In genomic region chr5:67537439-67538342, GRCh38 we compare ENCODE assay signal across 13 cellular contexts.
A peak's percentile ranks its signal among the peaks of the same experiment; 100 is the strongest.
DNase-seq lines count a peak whose midpoint lies in the region; ATAC-seq and TF ChIP-seq lines count a peak whose summit lies in the region.
"Had no signal": no experiment of that assay in that cellular context is flagged by ENCODE, and none has a peak within 500 bp of the region (broad histone marks: within the 10 kb centered on the region; RNA-seq: fewer than 3 reads in every experiment).

No MANE protein-coding gene starts in this region.

- TF ChIP-seq POLR2A in transverse colon (IDR thresholded peaks at IDR 0.05): no peak

- no peaks in the 10 kb centered on the region for H3K79me1 ChIP-seq in mesenchymal stem cell (replicated peaks; ENCODE audit: low read length, poor library complexity, severe bottlenecking)

- peaks cover 2% of the 10 kb centered on the region for H3K4me1 Mint-ChIP-seq in activated CD4-positive, alpha-beta T cell treated with anti-CD3 and anti-CD28 coated beads for 36 hours
- no peaks in the 10 kb centered on the region for H3K4me1 Mint-ChIP-seq in central memory CD8-positive, alpha-beta T cell

- H3K27ac ChIP-seq in mesenchymal stem cell (ENCODE audit: low read length, poor library complexity, severe bottlenecking) (no peak overlapping the region), transverse colon (peak overlapping the region; percentile 63 to 84 (median 70))
- H3K27ac ChIP-seq: A549, colonic mucosa had no signal

- DNase-seq in activated CD4-positive, alpha-beta T cell treated with anti-CD3 and anti-CD28 coated beads for 36 hours: no peak
- no peak for DNase-seq in activated CD4-positive, alpha-beta T cell treated with anti-CD3 and anti-CD28 coated beads for 1 hour
- no peak for DNase-seq in central memory CD8-positive, alpha-beta T cell (ENCODE audit: low spot score in 2 of 2)
- DNase-seq in mesenchymal stem cell: peak; percentile 32
- no peak for DNase-seq in transverse colon
- DNase-seq in DMS 273 treated with DMSO at 0.1 percent for 48 hours (lab: John Stamatoyannopoulos, UW): no peak
- no peak for DNase-seq in HK-2 (ENCODE audit: unreplicated experiment)
- DNase-seq: colonic mucosa, NCI-H2081, trophoblast cell had no signal

- no peak overlapping the region for H3K4me2 ChIP-seq in mesenchymal stem cell (ENCODE audit: low read length, poor library complexity, severe bottlenecking)
- H3K4me2 ChIP-seq: A549 had no signal

- peak overlapping the region in 1 of 2 experiments; percentile 21 for H3K18ac ChIP-seq in mesenchymal stem cell (ENCODE audit: low read depth in 1 of 2, low read length in 2 of 2)

- H3K14ac ChIP-seq in mesenchymal stem cell (ENCODE audit: low read length in 2 of 2): no peak overlapping the region

- H2BK120ac ChIP-seq in mesenchymal stem cell (ENCODE audit: low read depth, low read length): no peak overlapping the region

- H3K36me3 ChIP-seq in mesenchymal stem cell (ENCODE audit: control insufficient read depth in 1 of 2, insufficient read depth in 2 of 2, low read depth in 1 of 2, low read length in 2 of 2) (no peaks in the 10 kb centered on the region), transverse colon (no peaks in the 10 kb centered on the region)
- H3K36me3 ChIP-seq: colonic mucosa had no signal

- no peak overlapping the region for H3K4me3 Mint-ChIP-seq in activated CD4-positive, alpha-beta T cell treated with anti-CD3 and anti-CD28 coated beads for 36 hours
- no peak overlapping the region for H3K4me3 Mint-ChIP-seq in central memory CD8-positive, alpha-beta T cell

- H4K8ac ChIP-seq in mesenchymal stem cell (ENCODE audit: low read length): peak overlapping the region; percentile 55

- no peak overlapping the region for H3K4ac ChIP-seq in mesenchymal stem cell (ENCODE audit: low read depth in 1 of 2, low read length in 2 of 2)

- H3K36me3 Mint-ChIP-seq in activated CD4-positive, alpha-beta T cell treated with anti-CD3 and anti-CD28 coated beads for 36 hours (ENCODE audit: low read depth): no peaks in the 10 kb centered on the region
- no peaks in the 10 kb centered on the region for H3K36me3 Mint-ChIP-seq in central memory CD8-positive, alpha-beta T cell (ENCODE audit: insufficient read depth)

- no peak overlapping the region for H3K27ac Mint-ChIP-seq in activated CD4-positive, alpha-beta T cell treated with anti-CD3 and anti-CD28 coated beads for 36 hours
- H3K27ac Mint-ChIP-seq in central memory CD8-positive, alpha-beta T cell (ENCODE audit: low read depth): no peak overlapping the region

- no peak overlapping the region for H3K23ac ChIP-seq in mesenchymal stem cell (ENCODE audit: low read length in 2 of 2)

- no peak overlapping the region for H4K91ac ChIP-seq in mesenchymal stem cell (ENCODE audit: low read length)

- H2BK12ac ChIP-seq in mesenchymal stem cell (ENCODE audit: low read length in 2 of 2): peak overlapping the region in 1 of 2 experiments; percentile 23

- H2AFZ ChIP-seq in mesenchymal stem cell (ENCODE audit: low read depth, low read length): no peak overlapping the region

- no peak overlapping the region for H2BK15ac ChIP-seq in mesenchymal stem cell (ENCODE audit: low read depth, poor library complexity, severe bottlenecking)

- H3K27me3 ChIP-seq in mesenchymal stem cell (ENCODE audit: control insufficient read depth in 1 of 2, insufficient read depth in 1 of 2, low read length in 2 of 2) (no peaks in the 10 kb centered on the region), transverse colon (no peaks in the 10 kb centered on the region)
- H3K27me3 ChIP-seq: colonic mucosa had no signal

- H3K9me3 ChIP-seq in mesenchymal stem cell (ENCODE audit: control insufficient read depth, low read length) (no peaks in the 10 kb centered on the region), transverse colon (no peaks in the 10 kb centered on the region)
- H3K9me3 ChIP-seq: A549, colonic mucosa had no signal

- peak overlapping the region in 1 of 2 experiments; percentile 67 for H3K4me3 ChIP-seq in mesenchymal stem cell (ENCODE audit: insufficient read depth in 1 of 2, low read depth in 1 of 2, low read length in 2 of 2)
- peak overlapping the region in 1 of 4 donors; percentile 23 for H3K4me3 ChIP-seq in transverse colon
- H3K4me3 ChIP-seq: A549, colonic mucosa, GM12878 had no signal

- POLR2A ChIA-PET in activated CD4-positive, alpha-beta T cell treated with anti-CD3 and anti-CD28 coated beads for 36 hours (lab: Charles Lee): no interaction called here

- intact Hi-C loops in activated CD4-positive, alpha-beta T cell treated with anti-CD3 and anti-CD28 coated beads for 36 hours (cut with DNase I, micrococcal nuclease): no loop called here
- intact Hi-C loops in transverse colon (cut with DNase I; ENCODE audit: low total_unique reads): no loop called here

- no peak for TF ChIP-seq CTCF in transverse colon (IDR thresholded peaks at IDR 0.05)

- 92% methylated on average over 5 of the region's 6 CpGs for WGBS in mesenchymal stem cell
- WGBS in transverse colon (ENCODE audit: low coverage in 1 of 2), 2 donors: 68 to 74% methylated on average over 5 to 6 of the region's 6 CpGs

- CTCF ChIA-PET in activated CD4-positive, alpha-beta T cell treated with anti-CD3 and anti-CD28 coated beads for 36 hours (lab: Charles Lee): no interaction called here

- in situ Hi-C loops in transverse colon (cut with MboI; ENCODE audit: low pct_ligation_motif_present in 1 of 4, low pct_unique_long_range_greater_than_20kb in 1 of 4, low sequenced_read_pairs in 3 of 4): no loop called here

- H2BK5ac ChIP-seq in mesenchymal stem cell (ENCODE audit: low read depth, low read length, poor library complexity, severe bottlenecking): no peak overlapping the region

- H2AK5ac ChIP-seq in mesenchymal stem cell (ENCODE audit: low read length, severe bottlenecking): no peak overlapping the region

- H3K9ac ChIP-seq in mesenchymal stem cell (ENCODE audit: low read length): peak overlapping the region; percentile 71

- no peaks in the 10 kb centered on the region for H3K9me3 Mint-ChIP-seq in activated CD4-positive, alpha-beta T cell treated with anti-CD3 and anti-CD28 coated beads for 36 hours (ENCODE audit: low read depth)
- no peaks in the 10 kb centered on the region for H3K9me3 Mint-ChIP-seq in central memory CD8-positive, alpha-beta T cell

- no peaks in the 10 kb centered on the region for H3K27me3 Mint-ChIP-seq in activated CD4-positive, alpha-beta T cell treated with anti-CD3 and anti-CD28 coated beads for 36 hours
- H3K27me3 Mint-ChIP-seq in central memory CD8-positive, alpha-beta T cell: no peaks in the 10 kb centered on the region

- peak; percentile 16 for ATAC-seq in activated CD4-positive, alpha-beta T cell treated with anti-CD3 and anti-CD28 coated beads for 36 hours
- ATAC-seq in central memory CD8-positive, alpha-beta T cell (replicated peaks; ENCODE audit: extremely low read depth, poor library complexity, severe bottlenecking): peak; percentile 52
- ATAC-seq in HG03196 (IDR thresholded peaks at IDR 0.05; ENCODE audit: unreplicated experiment): no peak
- ATAC-seq: A549, GM12878 had no signal

- H3K4me1 ChIP-seq in mesenchymal stem cell (ENCODE audit: control insufficient read depth, insufficient read depth, low read depth, low read length) (no peaks in the 10 kb centered on the region), transverse colon (peaks cover 0 to 20% (median 5%) of the 10 kb centered on the region in 4 donors)
- H3K4me1 ChIP-seq: A549, colonic mucosa had no signal

- TF ChIP-seq EP300 in transverse colon (IDR thresholded peaks at IDR 0.05; ENCODE audit: low read depth): no peak
